In genomic region chr9:108105885-108106284, GRCh38 we compare ENCODE assay signal across 28 cellular contexts.
DNase-seq lines count a peak whose midpoint lies in the region; ATAC-seq, FAIRE-seq and TF ChIP-seq lines count a peak whose summit lies in the region.
"Had no signal": no experiment of that assay in that cellular context is flagged by ENCODE, and none has a peak within 500 bp of the region (broad histone marks: within the 10 kb centered on the region; RNA-seq: fewer than 3 reads in every experiment).

No MANE protein-coding gene starts in this region.

- POLR2A ChIA-PET in K562 (lab: Yijun Ruan, JAX), result interaction anchor here (1.2 kb wide), 1 partner anchor 12 kb away, joined by 3 read pairs; no protein-coding TSS in a partner anchor

- H3K27ac ChIP-seq in right atrium auricular region, result no peak overlapping the region
- no peak overlapping the region for H3K27ac ChIP-seq in K562 (ENCODE audit: extremely low read depth, low read depth, low read length)
- H3K27ac ChIP-seq in smooth muscle cell (ENCODE audit: low read depth), result no peak overlapping the region
- H3K27ac ChIP-seq in spleen, result no peak overlapping the region
- H3K27ac ChIP-seq: SJCRH30, WERI-Rb-1 had no signal

- H3K4me1 ChIP-seq in right atrium auricular region (no peaks in the 10 kb centered on the region), K562 (replicated peaks in 1 of 2; ENCODE audit: control insufficient read depth in 2 of 2, insufficient read depth in 2 of 2, low read length in 2 of 2) (peaks cover 3 to 49% of the 10 kb centered on the region in 2 experiments; a peak in 4 of 5 replicates), smooth muscle cell (ENCODE audit: low read depth) (no peaks in the 10 kb centered on the region), spleen (no peaks in the 10 kb centered on the region)
- H3K4me1 ChIP-seq: SJCRH30 had no signal

- ATAC-seq in Right ventricle myocardium inferior (peak; percentile 39), K562 (peak; percentile 76), left ventricle myocardium superior (peak; percentile 63)
- ATAC-seq: activated T-helper 17 cell treated with anti-CD3 and anti-CD28 coated beads, Interleukin-2, amount 50 U/mL, for 72 hours; naive thymus-derived CD8-positive, alpha-beta T cell; stimulated activated naive B cell treated with anti-CD40 and anti-IgM and Interleukin-4, amounts not matched to agents 10 μg/mL and 1 μg/mL and 100 μg/mL, for 72 hours had no signal

- peaks cover 3% of the 10 kb centered on the region for H3F3A ChIP-seq in smooth muscle cell (ENCODE audit: low read depth)

- CTCF ChIA-PET in K562 (lab: Yijun Ruan, JAX; ENCODE audit: low intra/inter-chr PET ratio), result no interaction called here

- TF ChIP-seq EP300 in K562 (IDR thresholded peaks at IDR 0.05; ENCODE audit: low read length), result no peak

- H3K27me3 ChIP-seq in right atrium auricular region (no peaks in the 10 kb centered on the region), K562 (ENCODE audit: control insufficient read depth in 2 of 2, insufficient read depth in 2 of 2, low read length in 2 of 2) (no peaks in the 10 kb centered on the region), smooth muscle cell (ENCODE audit: low read depth) (no peaks in the 10 kb centered on the region), spleen (replicated peaks in 1 of 7) (no peaks in the 10 kb centered on the region)
- H3K27me3 ChIP-seq: SJCRH30 had no signal

- peak overlapping the region; percentile 36; the same call in 1 of the 2 replicates for H2AFZ ChIP-seq in K562 (ENCODE audit: low read depth, low read length)
- H2AFZ ChIP-seq in smooth muscle cell (ENCODE audit: low read depth), result no peak overlapping the region

- H3K4me2 ChIP-seq in K562 (ENCODE audit: insufficient read depth, low read length) (no peak overlapping the region), smooth muscle cell (no peak overlapping the region)

- in situ Hi-C loops in K562 (cut with MboI), result no loop called here

- H3K9ac ChIP-seq in K562 (ENCODE audit: insufficient read depth in 1 of 2, low read depth in 2 of 2, low read length in 2 of 2) (no peak overlapping the region), smooth muscle cell (ENCODE audit: low read depth) (no peak overlapping the region)

- no peak for TF ChIP-seq RAD21 in K562 (CRISPR knock-in tag; conservative IDR thresholded peaks at IDR 0.05 in 1 of 2, IDR thresholded peaks at IDR 0.05 in 1 of 2)

- TF ChIP-seq CTCF in right atrium auricular region (IDR thresholded peaks at IDR 0.05), result no peak
- TF ChIP-seq CTCF in K562 (IDR thresholded peaks at IDR 0.05 in 2 of 3, conservative IDR thresholded peaks at IDR 0.05 in 1 of 3; ENCODE audit: insufficient read depth in 2 of 3, low read depth in 1 of 3, low read length in 3 of 3), result peak; percentile 22 to 64 (median 49)
- TF ChIP-seq CTCF in smooth muscle cell (IDR thresholded peaks at IDR 0.05; ENCODE audit: borderline replicate concordance, insufficient read depth, poor library complexity, severe bottlenecking), result no peak
- TF ChIP-seq CTCF in spleen (IDR thresholded peaks at IDR 0.05 in 8 of 11, conservative IDR thresholded peaks at IDR 0.05 in 3 of 11), result no peak

- WGBS in K562 (ENCODE audit: insufficient coverage, low coverage, missing lambda C conversion rate), result 42% methylated on average over 5 of the region's 5 CpGs
- 66% methylated on average over 5 of the region's 5 CpGs for WGBS in smooth muscle cell (ENCODE audit: low lambda C conversion rate)
- WGBS in spleen, 5 donors, result 78 to 90% (median 89%) methylated on average over 5 of the region's 5 CpGs

- no peaks in the 10 kb centered on the region for H3K79me2 ChIP-seq in K562 (ENCODE audit: control insufficient read depth, insufficient read depth, low read length)
- no peaks in the 10 kb centered on the region for H3K79me2 ChIP-seq in smooth muscle cell (ENCODE audit: low read depth)

- H3K9me3 ChIP-seq in right atrium auricular region, result no peaks in the 10 kb centered on the region
- H3K9me3 ChIP-seq in K562 (replicated peaks; ENCODE audit: control insufficient read depth, insufficient read depth, low read depth, low read length), result no peaks in the 10 kb centered on the region
- no peaks in the 10 kb centered on the region for H3K9me3 ChIP-seq in smooth muscle cell (replicated peaks; ENCODE audit: low read depth)
- H3K9me3 ChIP-seq in spleen, result no peaks in the 10 kb centered on the region
- H3K9me3 ChIP-seq: Caco-2, SJCRH30 had no signal

- TF ChIP-seq POLR2A in K562 (conservative IDR thresholded peaks at IDR 0.05), result no peak
- no peak for TF ChIP-seq POLR2A in spleen (IDR thresholded peaks at IDR 0.05)

- no peaks in the 10 kb centered on the region for H4K20me1 ChIP-seq in K562 (replicated peaks; ENCODE audit: control insufficient read depth, insufficient read depth, low read length)
- no peaks in the 10 kb centered on the region for H4K20me1 ChIP-seq in smooth muscle cell (ENCODE audit: low read depth)

- H3K9me1 ChIP-seq in K562 (ENCODE audit: control insufficient read depth, insufficient read depth, low read length), result no peaks in the 10 kb centered on the region

- no TSS peak for BruUV-seq in K562 (replicated peaks; lab: Mats Ljungman, UMichigan)

- DNase-seq in Right ventricle myocardium inferior (ENCODE audit: missing footprints) (no peak), right atrium auricular region (ENCODE audit: low spot score) (no peak), K562 (ENCODE audit: extremely low read depth in 1 of 4, low spot score in 3 of 4) (peak in 2 of 4 experiments; percentile 24 to 48), left ventricle myocardium superior (no peak), DMS114 treated with DMSO at 0.1 percent for 48 hours (lab: John Stamatoyannopoulos, UW; ENCODE audit: unreplicated experiment) (no peak), smooth muscle cell (lab: John Stamatoyannopoulos, UW; ENCODE audit: unreplicated experiment) (no peak), spleen (no peak)
- DNase-seq in stimulated activated CD4-positive, alpha-beta T cell treated with anti-CD3 and anti-CD28 coated beads, Interleukin-2, amount 100 ng/mL, for 24 hours, result no peak
- DNase-seq: 8988T; activated CD4-positive, alpha-beta T cell treated with anti-CD3 and anti-CD28 coated beads for 48 hours; activated naive CD4-positive, alpha-beta T cell treated with anti-CD3 and anti-CD28 coated beads, Interleukin-2, amount 10 ng/mL, durations not matched to agents 7 days and 5 days; amniotic stem cell; Caco-2; cerebellar nuclear complex; Kasumi-1; naive thymus-derived CD8-positive, alpha-beta T cell; NCI-H1436; NCI-H2081; NCI-H2227 treated with DMSO at 0.1 percent for 48 hours; NCI-H69; occipital lobe; SJCRH30; stimulated activated naive B cell treated with anti-CD40 and anti-IgM and Interleukin-4, amounts not matched to agents 10 μg/mL and 1 μg/mL and 100 μg/mL, for 72 hours; substantia nigra; T1000; WERI-Rb-1 had no signal

- intact Hi-C loops in Right ventricle myocardium inferior (cut with DNase I) (no loop called here), K562 (cut with micrococcal nuclease) (loop anchor here (5.0 kb wide), 1 partner anchor 49 kb away; no protein-coding TSS in a partner anchor), left ventricle myocardium superior (cut with micrococcal nuclease) (no loop called here), spleen (cut with DNase I; ENCODE audit: low total_unique reads) (no loop called here)

- no peaks in the 10 kb centered on the region for H3K36me3 ChIP-seq in right atrium auricular region
- no peaks in the 10 kb centered on the region for H3K36me3 ChIP-seq in K562 (ENCODE audit: control insufficient read depth, insufficient read depth, low read length)
- H3K36me3 ChIP-seq in smooth muscle cell (ENCODE audit: low read depth), result no peaks in the 10 kb centered on the region
- H3K36me3 ChIP-seq in spleen, result no peaks in the 10 kb centered on the region
- H3K36me3 ChIP-seq: SJCRH30, WERI-Rb-1 had no signal

- FAIRE-seq in K562 (lab: Jason Lieb, UNC), result no peak

- no peak overlapping the region for H3K4me3 ChIP-seq in right atrium auricular region
- H3K4me3 ChIP-seq in K562, result no peak overlapping the region
- no peak overlapping the region for H3K4me3 ChIP-seq in smooth muscle cell
- no peak overlapping the region for H3K4me3 ChIP-seq in spleen
- H3K4me3 ChIP-seq: lung, SJCRH30 had no signal

TF ChIP-seq in K562, 482 proteins besides CTCF, POLR2A, EP300 and RAD21:
- TF ChIP-seq ZNF41 (CRISPR knock-in tag; conservative IDR thresholded peaks at IDR 0.05) (no peak), ARID1B (IDR thresholded peaks at IDR 0.05) (0 out of 2 replicates have a peak, but pooled peaks have one; percentile 9)

Comparison
In these comparisons a context has a peak if more than half of its experiments do, and no peak if none do; other contexts are left out.
1. CTCF ChIP-seq: peak in K562 (3 of 3); none in right atrium auricular region (0 of 2), smooth muscle cell (single experiment) and spleen (0 of 11).
2. Peak in every context shown above with its lines, with median percentiles within 50 percentile points of each other: ATAC-seq.